In genomic region chr12:121087467-121088207, GRCh38 we compare ENCODE assay signal across 19 cellular contexts. TPM values are rescaled to one million over a fixed set of nuclear protein-coding genes. Genes with fewer than 3 reads are reported as not detected.
A peak's percentile ranks its signal among the peaks of the same experiment; 100 is the strongest.
DNase-seq lines count a peak whose midpoint lies in the region; ATAC-seq and TF ChIP-seq lines count a peak whose summit lies in the region.
"Had no signal": no experiment of that assay in that cellular context is flagged by ENCODE, and none has a peak within 500 bp of the region (broad histone marks: within the 10 kb centered on the region; RNA-seq: fewer than 3 reads in every experiment).

No MANE protein-coding gene starts in this region.

- CTCF ChIA-PET in activated CD4-positive, alpha-beta T cell treated with anti-CD3 and anti-CD28 coated beads, Interleukin-2, amount 10 ng/mL, durations not matched to agents 7 days and 5 days (lab: Charles Lee): interaction anchor here (1.0 kb wide), 1 partner anchor 12 kb away, joined by 4 read pairs; no protein-coding TSS in a partner anchor

- H3K36me3 Mint-ChIP-seq in activated CD4-positive, alpha-beta T cell treated with anti-CD3 and anti-CD28 coated beads, Interleukin-2, amount 10 ng/mL, durations not matched to agents 7 days and 5 days (ENCODE audit: low read depth): no peaks in the 10 kb centered on the region
- no peaks in the 10 kb centered on the region for H3K36me3 Mint-ChIP-seq in activated T-helper 17 cell treated with anti-CD3 and anti-CD28 coated beads, Interleukin-2, amount 50 U/mL, for 72 hours (ENCODE audit: low read depth)
- no peaks in the 10 kb centered on the region for H3K36me3 Mint-ChIP-seq in stimulated activated effector memory CD8-positive, alpha-beta T cell treated with anti-CD3 and anti-CD28 coated beads, Interleukin-12 subunit alpha, Interleukin-12 subunit beta, amount 100 ng/mL, for 72 hours

- H3K27me3 Mint-ChIP-seq in activated CD4-positive, alpha-beta T cell treated with anti-CD3 and anti-CD28 coated beads, Interleukin-2, amount 10 ng/mL, durations not matched to agents 7 days and 5 days: no peaks in the 10 kb centered on the region
- H3K27me3 Mint-ChIP-seq in activated T-helper 17 cell treated with anti-CD3 and anti-CD28 coated beads, Interleukin-2, amount 50 U/mL, for 72 hours: no peaks in the 10 kb centered on the region

- no peak for DNase-seq in activated CD4-positive, alpha-beta T cell treated with anti-CD3 and anti-CD28 coated beads, Interleukin-2, amount 10 ng/mL, durations not matched to agents 7 days and 5 days
- DNase-seq in activated CD4-positive, alpha-beta T cell treated with anti-CD3 and anti-CD28 coated beads for 48 hours: no peak
- DNase-seq in GM20000 (ENCODE audit: low spot score): peak; percentile 53
- peak in 1 of 2 donors; percentile 29 for DNase-seq in stimulated activated effector memory CD8-positive, alpha-beta T cell treated with anti-CD3 and anti-CD28 coated beads, Interleukin-12 subunit alpha, Interleukin-12 subunit beta, amount 100 ng/mL, for 72 hours (ENCODE audit: low spot score in 2 of 2)
- DNase-seq in effector CD8-positive, alpha-beta T cell (lab: John Stamatoyannopoulos, UW): no peak
- no peak for DNase-seq in HCEC 1CT
- DNase-seq: activated CD4-positive, CD25-positive, alpha-beta regulatory T cell treated with anti-CD3 and anti-CD28 coated beads, Interleukin-2, amount 50 U/mL, for 72 hours; Calu3; glutamatergic neuron; NCI-H146; NCI-H226; nephron progenitor cell; NK-92 treated with Interleukin-12 subunit alpha and Interleukin-12 subunit beta, amount 100 ng/mL, for 24 hours; retina; SJCRH30; stomach; uterus had no signal

- ATAC-seq in activated T-helper 17 cell treated with anti-CD3 and anti-CD28 coated beads, Interleukin-2, amount 50 U/mL, for 72 hours (replicated peaks): no peak
- no peak for ATAC-seq in stimulated activated effector memory CD8-positive, alpha-beta T cell treated with anti-CD3 and anti-CD28 coated beads, Interleukin-12 subunit alpha, Interleukin-12 subunit beta, amount 100 ng/mL, for 72 hours
- ATAC-seq in HG03025 (IDR thresholded peaks at IDR 0.05; ENCODE audit: low FRiP score, unreplicated experiment): no peak

- no peak overlapping the region for H3K4me3 Mint-ChIP-seq in activated CD4-positive, alpha-beta T cell treated with anti-CD3 and anti-CD28 coated beads, Interleukin-2, amount 10 ng/mL, durations not matched to agents 7 days and 5 days
- no peak overlapping the region for H3K4me3 Mint-ChIP-seq in activated T-helper 17 cell treated with anti-CD3 and anti-CD28 coated beads, Interleukin-2, amount 50 U/mL, for 72 hours
- no peak overlapping the region for H3K4me3 Mint-ChIP-seq in stimulated activated effector memory CD8-positive, alpha-beta T cell treated with anti-CD3 and anti-CD28 coated beads, Interleukin-12 subunit alpha, Interleukin-12 subunit beta, amount 100 ng/mL, for 72 hours
- H3K4me3 Mint-ChIP-seq: nephron progenitor cell had no signal

- POLR2A ChIA-PET in activated CD4-positive, alpha-beta T cell treated with anti-CD3 and anti-CD28 coated beads, Interleukin-2, amount 10 ng/mL, durations not matched to agents 7 days and 5 days (lab: Charles Lee): no interaction called here

- H3K4me1 Mint-ChIP-seq in activated CD4-positive, alpha-beta T cell treated with anti-CD3 and anti-CD28 coated beads, Interleukin-2, amount 10 ng/mL, durations not matched to agents 7 days and 5 days: peaks cover 38% of the 10 kb centered on the region
- peaks cover 15% of the 10 kb centered on the region for H3K4me1 Mint-ChIP-seq in activated T-helper 17 cell treated with anti-CD3 and anti-CD28 coated beads, Interleukin-2, amount 50 U/mL, for 72 hours
- peaks cover 28% of the 10 kb centered on the region for H3K4me1 Mint-ChIP-seq in stimulated activated effector memory CD8-positive, alpha-beta T cell treated with anti-CD3 and anti-CD28 coated beads, Interleukin-12 subunit alpha, Interleukin-12 subunit beta, amount 100 ng/mL, for 72 hours

- no peak for TF ChIP-seq CTCF in GM20000 (IDR thresholded peaks at IDR 0.05; ENCODE audit: extremely low read depth, missing control alignments)

- H3K9me3 Mint-ChIP-seq in activated CD4-positive, alpha-beta T cell treated with anti-CD3 and anti-CD28 coated beads, Interleukin-2, amount 10 ng/mL, durations not matched to agents 7 days and 5 days: peaks cover 7% of the 10 kb centered on the region
- no peaks in the 10 kb centered on the region for H3K9me3 Mint-ChIP-seq in activated T-helper 17 cell treated with anti-CD3 and anti-CD28 coated beads, Interleukin-2, amount 50 U/mL, for 72 hours
- H3K9me3 Mint-ChIP-seq in stimulated activated effector memory CD8-positive, alpha-beta T cell treated with anti-CD3 and anti-CD28 coated beads, Interleukin-12 subunit alpha, Interleukin-12 subunit beta, amount 100 ng/mL, for 72 hours: no peaks in the 10 kb centered on the region
- H3K9me3 Mint-ChIP-seq: nephron progenitor cell had no signal

- peak overlapping the region; percentile 80 for H3K27ac Mint-ChIP-seq in activated CD4-positive, alpha-beta T cell treated with anti-CD3 and anti-CD28 coated beads, Interleukin-2, amount 10 ng/mL, durations not matched to agents 7 days and 5 days
- peak overlapping the region; percentile 23 for H3K27ac Mint-ChIP-seq in activated T-helper 17 cell treated with anti-CD3 and anti-CD28 coated beads, Interleukin-2, amount 50 U/mL, for 72 hours
- H3K27ac Mint-ChIP-seq in stimulated activated effector memory CD8-positive, alpha-beta T cell treated with anti-CD3 and anti-CD28 coated beads, Interleukin-12 subunit alpha, Interleukin-12 subunit beta, amount 100 ng/mL, for 72 hours: peak overlapping the region; percentile 24
- H3K27ac Mint-ChIP-seq: nephron progenitor cell had no signal

RNA-seq across cellular contexts. Expression of gene P2RX7, which starts 45.0 kb away (rescaled TPM):
- 10 to 100 TPM; 19.8 to 21.4 TPM for total RNA-seq in activated CD4-positive, alpha-beta T cell treated with anti-CD3 and anti-CD28 coated beads, Interleukin-2, amount 10 ng/mL, durations not matched to agents 7 days and 5 days
- total RNA-seq in activated T-helper 17 cell treated with anti-CD3 and anti-CD28 coated beads, Interleukin-2, amount 50 U/mL, for 72 hours: 1 to 10 TPM; 3.8 to 6.4 TPM
- total RNA-seq: Calu3 had no signal

RNA-seq across cellular contexts. Expression of gene OASL, which starts 48.6 kb away (rescaled TPM):
- total RNA-seq in activated CD4-positive, alpha-beta T cell treated with anti-CD3 and anti-CD28 coated beads, Interleukin-2, amount 10 ng/mL, durations not matched to agents 7 days and 5 days: 10 to 100 TPM; 28.5 to 34.2 TPM
- 1 to 10 TPM; 4.0 to 5.2 TPM for total RNA-seq in activated T-helper 17 cell treated with anti-CD3 and anti-CD28 coated beads, Interleukin-2, amount 50 U/mL, for 72 hours
- total RNA-seq: SJCRH30 had no signal

Comparison
In these comparisons a context has a peak if more than half of its experiments do, and no peak if none do; other contexts are left out.
1. H3K27ac Mint-ChIP-seq: peak in every context shown above with its lines; median percentile 80 in activated CD4-positive, alpha-beta T cell treated with anti-CD3 and anti-CD28 coated beads, Interleukin-2, amount 10 ng/mL, durations not matched to agents 7 days and 5 days; 24 in stimulated activated effector memory CD8-positive, alpha-beta T cell treated with anti-CD3 and anti-CD28 coated beads, Interleukin-12 subunit alpha, Interleukin-12 subunit beta, amount 100 ng/mL, for 72 hours; 23 in activated T-helper 17 cell treated with anti-CD3 and anti-CD28 coated beads, Interleukin-2, amount 50 U/mL, for 72 hours.
2. RNA of gene OASL, which starts 48.6 kb away (total RNA-seq): 28.5 to 34.2 TPM in activated CD4-positive, alpha-beta T cell treated with anti-CD3 and anti-CD28 coated beads, Interleukin-2, amount 10 ng/mL, durations not matched to agents 7 days and 5 days; 4.0 to 5.2 TPM in activated T-helper 17 cell treated with anti-CD3 and anti-CD28 coated beads, Interleukin-2, amount 50 U/mL, for 72 hours; every median in the first group is over 4 times any median in the second.